Comparison of ENCODE assay signal across 18 cellular contexts in genomic region chr2:15284601-15285000, GRCh38.
A peak's percentile ranks its signal among the peaks of the same experiment; 100 is the strongest.
DNase-seq lines count a peak whose midpoint lies in the region; TF ChIP-seq lines count a peak whose summit lies in the region.
"Had no signal": no experiment of that assay in that cellular context is flagged by ENCODE, and none has a peak within 500 bp of the region (broad histone marks: within the 10 kb centered on the region; RNA-seq: fewer than 3 reads in every experiment).

No MANE protein-coding gene starts in this region.

- H3K27ac ChIP-seq in VCaP = peak overlapping the region; percentile 56
- H3K27ac ChIP-seq: SK-N-MC had no signal

- DNase-seq in NCI-H1092 treated with DMSO at 0.1 percent for 48 hours (lab: John Stamatoyannopoulos, UW) (peak; percentile 1), NCI-H1092 (lab: John Stamatoyannopoulos, UW) (no peak), NCI-H1417 treated with DMSO at 0.1 percent for 48 hours (lab: John Stamatoyannopoulos, UW) (peak; percentile 89), NCI-H2196 (lab: John Stamatoyannopoulos, UW; ENCODE audit: unreplicated experiment) (peak; percentile 7), globus pallidus (ENCODE audit: low spot score) (no peak), HK-2 (ENCODE audit: unreplicated experiment) (no peak), NCI-H345 (lab: John Stamatoyannopoulos, UW) (no peak)
- DNase-seq: 8988T, DMS53, EL, GOT3, NCI-H1694 treated with DMSO at 0.1 percent for 48 hours, NCI-H2227 treated with DMSO at 0.1 percent for 48 hours, NCI-H526, OCI-M1, Right ventricle myocardium superior had no signal

- TF ChIP-seq CTCF in VCaP (conservative IDR thresholded peaks at IDR 0.05) = no peak

Comparison
In these comparisons a context has a peak if more than half of its experiments do, and no peak if none do; other contexts are left out.
1. DNase-seq: peak in NCI-H1092 treated with DMSO at 0.1 percent for 48 hours (single experiment), NCI-H1417 treated with DMSO at 0.1 percent for 48 hours (single experiment) and NCI-H2196 (single experiment); none in NCI-H1092 (single experiment), globus pallidus (single experiment), HK-2 (single experiment) and NCI-H345 (single experiment).